1 cellular context compared by ENCODE assay signal in the genomic region with DNA sequence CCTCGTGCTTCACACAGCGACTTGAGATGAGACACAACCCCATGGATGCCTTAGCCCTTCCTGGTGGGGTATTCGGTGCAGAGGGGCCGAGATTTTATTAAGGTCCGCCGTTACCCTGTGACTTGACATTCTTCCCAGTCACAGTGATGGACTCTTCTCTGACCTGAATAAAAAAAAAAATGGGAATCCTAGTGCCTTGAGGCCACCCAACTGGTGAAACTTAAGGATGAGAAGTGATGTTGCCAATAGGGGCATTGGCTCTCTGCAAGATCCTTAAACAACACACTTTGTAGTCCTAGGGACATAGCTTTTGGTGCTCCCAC.
TF ChIP-seq lines count a peak whose summit lies in the region.

No MANE protein-coding gene starts in this region.

TF ChIP-seq in K562, 482 proteins besides CTCF, POLR2A, EP300 and RAD21 (continued from another document):
- TF ChIP-seq, protein P1, sequence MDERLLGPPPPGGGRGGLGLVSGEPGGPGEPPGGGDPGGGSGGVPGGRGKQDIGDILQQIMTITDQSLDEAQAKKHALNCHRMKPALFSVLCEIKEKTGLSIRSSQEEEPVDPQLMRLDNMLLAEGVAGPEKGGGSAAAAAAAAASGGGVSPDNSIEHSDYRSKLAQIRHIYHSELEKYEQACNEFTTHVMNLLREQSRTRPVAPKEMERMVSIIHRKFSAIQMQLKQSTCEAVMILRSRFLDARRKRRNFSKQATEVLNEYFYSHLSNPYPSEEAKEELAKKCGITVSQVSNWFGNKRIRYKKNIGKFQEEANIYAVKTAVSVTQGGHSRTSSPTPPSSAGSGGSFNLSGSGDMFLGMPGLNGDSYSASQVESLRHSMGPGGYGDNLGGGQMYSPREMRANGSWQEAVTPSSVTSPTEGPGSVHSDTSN (CRISPR knock-in tag; IDR thresholded peaks at IDR 0.05; ENCODE audit: low read depth) = no peak
- TF ChIP-seq, protein P1 (tag; conservative IDR thresholded peaks at IDR 0.05; ENCODE audit: low read depth) = no peak
- no peak for TF ChIP-seq HMGN3 (IDR thresholded peaks at IDR 0.05; ENCODE audit: borderline replicate concordance, extremely low read depth, insufficient read length, low read depth, low read length)
- no peak for TF ChIP-seq ZNF408 (CRISPR knock-in tag; IDR thresholded peaks at IDR 0.05; ENCODE audit: low read depth)
- TF ChIP-seq, protein P2, sequence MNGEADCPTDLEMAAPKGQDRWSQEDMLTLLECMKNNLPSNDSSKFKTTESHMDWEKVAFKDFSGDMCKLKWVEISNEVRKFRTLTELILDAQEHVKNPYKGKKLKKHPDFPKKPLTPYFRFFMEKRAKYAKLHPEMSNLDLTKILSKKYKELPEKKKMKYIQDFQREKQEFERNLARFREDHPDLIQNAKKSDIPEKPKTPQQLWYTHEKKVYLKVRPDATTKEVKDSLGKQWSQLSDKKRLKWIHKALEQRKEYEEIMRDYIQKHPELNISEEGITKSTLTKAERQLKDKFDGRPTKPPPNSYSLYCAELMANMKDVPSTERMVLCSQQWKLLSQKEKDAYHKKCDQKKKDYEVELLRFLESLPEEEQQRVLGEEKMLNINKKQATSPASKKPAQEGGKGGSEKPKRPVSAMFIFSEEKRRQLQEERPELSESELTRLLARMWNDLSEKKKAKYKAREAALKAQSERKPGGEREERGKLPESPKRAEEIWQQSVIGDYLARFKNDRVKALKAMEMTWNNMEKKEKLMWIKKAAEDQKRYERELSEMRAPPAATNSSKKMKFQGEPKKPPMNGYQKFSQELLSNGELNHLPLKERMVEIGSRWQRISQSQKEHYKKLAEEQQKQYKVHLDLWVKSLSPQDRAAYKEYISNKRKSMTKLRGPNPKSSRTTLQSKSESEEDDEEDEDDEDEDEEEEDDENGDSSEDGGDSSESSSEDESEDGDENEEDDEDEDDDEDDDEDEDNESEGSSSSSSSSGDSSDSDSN (IDR thresholded peaks at IDR 0.05; ENCODE audit: borderline replicate concordance in 1 of 2, low read depth in 2 of 2, low read length in 2 of 2) = no peak
- TF ChIP-seq, protein P3, sequence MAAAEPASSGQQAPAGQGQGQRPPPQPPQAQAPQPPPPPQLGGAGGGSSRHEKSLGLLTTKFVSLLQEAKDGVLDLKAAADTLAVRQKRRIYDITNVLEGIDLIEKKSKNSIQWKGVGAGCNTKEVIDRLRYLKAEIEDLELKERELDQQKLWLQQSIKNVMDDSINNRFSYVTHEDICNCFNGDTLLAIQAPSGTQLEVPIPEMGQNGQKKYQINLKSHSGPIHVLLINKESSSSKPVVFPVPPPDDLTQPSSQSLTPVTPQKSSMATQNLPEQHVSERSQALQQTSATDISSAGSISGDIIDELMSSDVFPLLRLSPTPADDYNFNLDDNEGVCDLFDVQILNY (CRISPR knock-in tag; IDR thresholded peaks at IDR 0.05) = no peak
- no peak for TF ChIP-seq POLR3G (IDR thresholded peaks at IDR 0.05; ENCODE audit: extremely low read depth, insufficient read length, insufficient replicate concordance)
- TF ChIP-seq, protein P4, sequence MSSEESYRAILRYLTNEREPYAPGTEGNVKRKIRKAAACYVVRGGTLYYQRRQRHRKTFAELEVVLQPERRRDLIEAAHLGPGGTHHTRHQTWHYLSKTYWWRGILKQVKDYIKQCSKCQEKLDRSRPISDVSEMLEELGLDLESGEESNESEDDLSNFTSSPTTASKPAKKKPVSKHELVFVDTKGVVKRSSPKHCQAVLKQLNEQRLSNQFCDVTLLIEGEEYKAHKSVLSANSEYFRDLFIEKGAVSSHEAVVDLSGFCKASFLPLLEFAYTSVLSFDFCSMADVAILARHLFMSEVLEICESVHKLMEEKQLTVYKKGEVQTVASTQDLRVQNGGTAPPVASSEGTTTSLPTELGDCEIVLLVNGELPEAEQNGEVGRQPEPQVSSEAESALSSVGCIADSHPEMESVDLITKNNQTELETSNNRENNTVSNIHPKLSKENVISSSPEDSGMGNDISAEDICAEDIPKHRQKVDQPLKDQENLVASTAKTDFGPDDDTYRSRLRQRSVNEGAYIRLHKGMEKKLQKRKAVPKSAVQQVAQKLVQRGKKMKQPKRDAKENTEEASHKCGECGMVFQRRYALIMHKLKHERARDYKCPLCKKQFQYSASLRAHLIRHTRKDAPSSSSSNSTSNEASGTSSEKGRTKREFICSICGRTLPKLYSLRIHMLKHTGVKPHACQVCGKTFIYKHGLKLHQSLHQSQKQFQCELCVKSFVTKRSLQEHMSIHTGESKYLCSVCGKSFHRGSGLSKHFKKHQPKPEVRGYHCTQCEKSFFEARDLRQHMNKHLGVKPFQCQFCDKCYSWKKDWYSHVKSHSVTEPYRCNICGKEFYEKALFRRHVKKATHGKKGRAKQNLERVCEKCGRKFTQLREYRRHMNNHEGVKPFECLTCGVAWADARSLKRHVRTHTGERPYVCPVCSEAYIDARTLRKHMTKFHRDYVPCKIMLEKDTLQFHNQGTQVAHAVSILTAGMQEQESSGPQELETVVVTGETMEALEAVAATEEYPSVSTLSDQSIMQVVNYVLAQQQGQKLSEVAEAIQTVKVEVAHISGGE (CRISPR knock-in tag; IDR thresholded peaks at IDR 0.05) = no peak
- no peak for TF ChIP-seq ARHGAP35 (IDR thresholded peaks at IDR 0.05; ENCODE audit: partially characterized antibody)
- TF ChIP-seq, protein P5, sequence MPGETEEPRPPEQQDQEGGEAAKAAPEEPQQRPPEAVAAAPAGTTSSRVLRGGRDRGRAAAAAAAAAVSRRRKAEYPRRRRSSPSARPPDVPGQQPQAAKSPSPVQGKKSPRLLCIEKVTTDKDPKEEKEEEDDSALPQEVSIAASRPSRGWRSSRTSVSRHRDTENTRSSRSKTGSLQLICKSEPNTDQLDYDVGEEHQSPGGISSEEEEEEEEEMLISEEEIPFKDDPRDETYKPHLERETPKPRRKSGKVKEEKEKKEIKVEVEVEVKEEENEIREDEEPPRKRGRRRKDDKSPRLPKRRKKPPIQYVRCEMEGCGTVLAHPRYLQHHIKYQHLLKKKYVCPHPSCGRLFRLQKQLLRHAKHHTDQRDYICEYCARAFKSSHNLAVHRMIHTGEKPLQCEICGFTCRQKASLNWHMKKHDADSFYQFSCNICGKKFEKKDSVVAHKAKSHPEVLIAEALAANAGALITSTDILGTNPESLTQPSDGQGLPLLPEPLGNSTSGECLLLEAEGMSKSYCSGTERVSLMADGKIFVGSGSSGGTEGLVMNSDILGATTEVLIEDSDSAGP (CRISPR knock-in tag; IDR thresholded peaks at IDR 0.05) = no peak
- TF ChIP-seq SMARCA4 (IDR thresholded peaks at IDR 0.05) = no peak
- TF ChIP-seq, protein P6, sequence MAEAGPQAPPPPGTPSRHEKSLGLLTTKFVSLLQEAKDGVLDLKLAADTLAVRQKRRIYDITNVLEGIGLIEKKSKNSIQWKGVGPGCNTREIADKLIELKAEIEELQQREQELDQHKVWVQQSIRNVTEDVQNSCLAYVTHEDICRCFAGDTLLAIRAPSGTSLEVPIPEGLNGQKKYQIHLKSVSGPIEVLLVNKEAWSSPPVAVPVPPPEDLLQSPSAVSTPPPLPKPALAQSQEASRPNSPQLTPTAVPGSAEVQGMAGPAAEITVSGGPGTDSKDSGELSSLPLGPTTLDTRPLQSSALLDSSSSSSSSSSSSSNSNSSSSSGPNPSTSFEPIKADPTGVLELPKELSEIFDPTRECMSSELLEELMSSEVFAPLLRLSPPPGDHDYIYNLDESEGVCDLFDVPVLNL (CRISPR knock-in tag; IDR thresholded peaks at IDR 0.05; ENCODE audit: low read depth) = no peak
- TF ChIP-seq NFRKB (IDR thresholded peaks at IDR 0.05; ENCODE audit: low read depth) = no peak
- no peak for TF ChIP-seq SRSF3 (IDR thresholded peaks at IDR 0.05; ENCODE audit: insufficient read depth, low read length)
